In the genomic region with DNA sequence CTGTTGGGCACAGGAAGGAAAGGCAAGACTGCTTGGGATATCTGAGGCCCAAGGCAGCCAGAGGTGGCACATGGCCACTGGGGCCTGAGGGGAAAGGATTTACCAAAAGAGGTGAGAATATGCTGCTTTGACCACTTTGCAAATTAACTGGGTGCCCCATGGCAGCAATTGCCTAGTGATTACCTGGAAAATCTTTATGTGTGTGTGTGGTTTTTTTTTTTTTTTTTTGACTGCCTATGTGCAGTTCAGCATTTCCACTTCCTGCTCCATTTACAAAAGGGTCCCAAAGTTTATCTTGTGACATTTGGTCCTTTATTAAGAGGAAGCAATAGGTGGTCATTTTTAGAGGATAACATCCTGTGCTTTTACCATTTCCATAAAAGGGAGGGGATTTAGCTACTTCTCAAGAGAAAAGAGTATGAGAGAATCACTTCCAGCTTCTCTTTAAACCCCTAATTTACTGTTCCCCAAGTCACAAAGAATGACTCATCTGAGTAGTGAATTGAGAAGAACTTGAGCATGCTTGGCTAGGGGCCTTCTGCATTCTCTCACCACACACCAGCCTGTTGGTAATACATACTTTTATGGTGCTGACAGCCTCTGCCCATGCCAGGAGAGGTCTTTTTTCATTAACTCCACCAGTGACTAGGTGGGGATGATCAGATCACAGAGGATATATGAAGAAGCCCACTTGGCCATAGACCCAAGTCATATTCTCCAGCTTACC, we compare ENCODE assay signal across 1 cellular context.
TF ChIP-seq lines count a peak whose summit lies in the region.

No MANE protein-coding gene starts in this region.

TF ChIP-seq in GM23338, 12 proteins besides CTCF, POLR2A, EP300 and RAD21 (continued from another document):
- TF ChIP-seq, protein P1, sequence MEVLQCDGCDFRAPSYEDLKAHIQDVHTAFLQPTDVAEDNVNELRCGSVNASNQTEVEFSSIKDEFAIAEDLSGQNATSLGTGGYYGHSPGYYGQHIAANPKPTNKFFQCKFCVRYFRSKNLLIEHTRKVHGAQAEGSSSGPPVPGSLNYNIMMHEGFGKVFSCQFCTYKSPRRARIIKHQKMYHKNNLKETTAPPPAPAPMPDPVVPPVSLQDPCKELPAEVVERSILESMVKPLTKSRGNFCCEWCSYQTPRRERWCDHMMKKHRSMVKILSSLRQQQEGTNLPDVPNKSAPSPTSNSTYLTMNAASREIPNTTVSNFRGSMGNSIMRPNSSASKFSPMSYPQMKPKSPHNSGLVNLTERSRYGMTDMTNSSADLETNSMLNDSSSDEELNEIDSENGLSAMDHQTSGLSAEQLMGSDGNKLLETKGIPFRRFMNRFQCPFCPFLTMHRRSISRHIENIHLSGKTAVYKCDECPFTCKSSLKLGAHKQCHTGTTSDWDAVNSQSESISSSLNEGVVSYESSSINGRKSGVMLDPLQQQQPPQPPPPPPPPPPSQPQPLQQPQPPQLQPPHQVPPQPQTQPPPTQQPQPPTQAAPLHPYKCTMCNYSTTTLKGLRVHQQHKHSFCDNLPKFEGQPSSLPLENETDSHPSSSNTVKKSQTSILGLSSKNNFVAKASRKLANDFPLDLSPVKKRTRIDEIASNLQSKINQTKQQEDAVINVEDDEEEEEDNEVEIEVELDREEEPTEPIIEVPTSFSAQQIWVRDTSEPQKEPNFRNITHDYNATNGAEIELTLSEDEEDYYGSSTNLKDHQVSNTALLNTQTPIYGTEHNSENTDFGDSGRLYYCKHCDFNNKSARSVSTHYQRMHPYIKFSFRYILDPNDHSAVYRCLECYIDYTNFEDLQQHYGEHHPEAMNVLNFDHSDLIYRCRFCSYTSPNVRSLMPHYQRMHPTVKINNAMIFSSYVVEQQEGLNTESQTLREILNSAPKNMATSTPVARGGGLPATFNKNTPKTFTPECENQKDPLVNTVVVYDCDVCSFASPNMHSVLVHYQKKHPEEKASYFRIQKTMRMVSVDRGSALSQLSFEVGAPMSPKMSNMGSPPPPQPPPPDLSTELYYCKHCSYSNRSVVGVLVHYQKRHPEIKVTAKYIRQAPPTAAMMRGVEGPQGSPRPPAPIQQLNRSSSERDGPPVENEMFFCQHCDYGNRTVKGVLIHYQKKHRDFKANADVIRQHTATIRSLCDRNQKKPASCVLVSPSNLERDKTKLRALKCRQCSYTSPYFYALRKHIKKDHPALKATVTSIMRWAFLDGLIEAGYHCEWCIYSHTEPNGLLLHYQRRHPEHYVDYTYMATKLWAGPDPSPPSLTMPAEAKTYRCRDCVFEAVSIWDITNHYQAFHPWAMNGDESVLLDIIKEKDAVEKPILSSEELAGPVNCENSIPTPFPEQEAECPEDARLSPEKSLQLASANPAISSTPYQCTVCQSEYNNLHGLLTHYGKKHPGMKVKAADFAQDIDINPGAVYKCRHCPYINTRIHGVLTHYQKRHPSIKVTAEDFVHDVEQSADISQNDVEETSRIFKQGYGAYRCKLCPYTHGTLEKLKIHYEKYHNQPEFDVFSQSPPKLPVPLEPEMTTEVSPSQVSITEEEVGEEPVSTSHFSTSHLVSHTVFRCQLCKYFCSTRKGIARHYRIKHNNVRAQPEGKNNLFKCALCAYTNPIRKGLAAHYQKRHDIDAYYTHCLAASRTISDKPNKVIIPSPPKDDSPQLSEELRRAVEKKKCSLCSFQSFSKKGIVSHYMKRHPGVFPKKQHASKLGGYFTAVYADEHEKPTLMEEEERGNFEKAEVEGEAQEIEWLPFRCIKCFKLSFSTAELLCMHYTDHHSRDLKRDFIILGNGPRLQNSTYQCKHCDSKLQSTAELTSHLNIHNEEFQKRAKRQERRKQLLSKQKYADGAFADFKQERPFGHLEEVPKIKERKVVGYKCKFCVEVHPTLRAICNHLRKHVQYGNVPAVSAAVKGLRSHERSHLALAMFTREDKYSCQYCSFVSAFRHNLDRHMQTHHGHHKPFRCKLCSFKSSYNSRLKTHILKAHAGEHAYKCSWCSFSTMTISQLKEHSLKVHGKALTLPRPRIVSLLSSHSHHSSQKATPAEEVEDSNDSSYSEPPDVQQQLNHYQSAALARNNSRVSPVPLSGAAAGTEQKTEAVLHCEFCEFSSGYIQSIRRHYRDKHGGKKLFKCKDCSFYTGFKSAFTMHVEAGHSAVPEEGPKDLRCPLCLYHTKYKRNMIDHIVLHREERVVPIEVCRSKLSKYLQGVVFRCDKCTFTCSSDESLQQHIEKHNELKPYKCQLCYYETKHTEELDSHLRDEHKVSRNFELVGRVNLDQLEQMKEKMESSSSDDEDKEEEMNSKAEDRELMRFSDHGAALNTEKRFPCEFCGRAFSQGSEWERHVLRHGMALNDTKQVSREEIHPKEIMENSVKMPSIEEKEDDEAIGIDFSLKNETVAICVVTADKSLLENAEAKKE (CRISPR knock-in tag; IDR thresholded peaks at IDR 0.05): no peak
- no peak for TF ChIP-seq CREB1 (CRISPR knock-in tag; IDR thresholded peaks at IDR 0.05; ENCODE audit: low read depth)
